In genomic region chr11:125164422-125165110, GRCh38 we compare ENCODE assay signal across 8 cellular contexts. TPM values are rescaled to one million over a fixed set of nuclear protein-coding genes. Genes with fewer than 3 reads are reported as not detected.
DNase-seq lines count a peak whose midpoint lies in the region; ATAC-seq, FAIRE-seq and TF ChIP-seq lines count a peak whose summit lies in the region.

Gene PKNOX2 (plus strand): TSS chr11:125164751. CDS start chr11:125351306, 186,555 bp downstream.

- peaks cover 20% of the 10 kb centered on the region for H3K4me1 Mint-ChIP-seq in activated CD4-positive, alpha-beta memory T cell treated with anti-CD3 and anti-CD28 coated beads, Interleukin-2, amount 10 ng/mL, durations not matched to agents 7 days and 5 days

- H3K4me3 ChIP-seq in lung = peak within 1 kb of the TSS; percentile 48

- H3K9me3 Mint-ChIP-seq in activated CD4-positive, alpha-beta memory T cell treated with anti-CD3 and anti-CD28 coated beads, Interleukin-2, amount 10 ng/mL, durations not matched to agents 7 days and 5 days = no peaks in the 10 kb centered on the region

- ATAC-seq in GM18907 (IDR thresholded peaks at IDR 0.05; ENCODE audit: unreplicated experiment) = peak; percentile 44
- peak; percentile 51 for ATAC-seq in lung (ENCODE audit: insufficient read depth, low FRiP score)

- no peak within 1 kb of the TSS for H3K27ac Mint-ChIP-seq in activated CD4-positive, alpha-beta memory T cell treated with anti-CD3 and anti-CD28 coated beads, Interleukin-2, amount 10 ng/mL, durations not matched to agents 7 days and 5 days

- H3K27me3 ChIP-seq in lung (ENCODE audit: control insufficient read depth, insufficient read depth) = no peaks in the 10 kb centered on the region

- CTCF ChIA-PET in activated CD4-positive, alpha-beta memory T cell treated with anti-CD3 and anti-CD28 coated beads, Interleukin-2, amount 10 ng/mL, durations not matched to agents 7 days and 5 days (lab: Charles Lee) = interaction anchor here (0.8 kb wide), 1 partner anchor 277 kb away, joined by 3 read pairs; no protein-coding TSS in a partner anchor

- H3K27ac ChIP-seq in lung (ENCODE audit: low read depth in 1 of 2, low read length in 1 of 2) = peak within 1 kb of the TSS; percentile 24 to 84

- H3K4me3 Mint-ChIP-seq in activated CD4-positive, alpha-beta memory T cell treated with anti-CD3 and anti-CD28 coated beads, Interleukin-2, amount 10 ng/mL, durations not matched to agents 7 days and 5 days = peak within 1 kb of the TSS; percentile 72

- TF ChIP-seq CTCF in lung (IDR thresholded peaks at IDR 0.05; ENCODE audit: control extremely low read depth, extremely low read depth) = no peak

- peaks cover 4 to 13% of the 10 kb centered on the region in 2 donors for H3K4me1 ChIP-seq in lung (ENCODE audit: control insufficient read depth in 2 of 2, insufficient read depth in 2 of 2, low read length in 2 of 2)

- H3K36me3 Mint-ChIP-seq in activated CD4-positive, alpha-beta memory T cell treated with anti-CD3 and anti-CD28 coated beads, Interleukin-2, amount 10 ng/mL, durations not matched to agents 7 days and 5 days (ENCODE audit: low read depth) = peaks cover 4% of the 10 kb centered on the region

- POLR2A ChIA-PET in activated CD4-positive, alpha-beta memory T cell treated with anti-CD3 and anti-CD28 coated beads, Interleukin-2, amount 10 ng/mL, durations not matched to agents 7 days and 5 days (lab: Charles Lee) = no interaction called here

- 1% methylated on average over 29 to 58 of the region's 58 CpGs for WGBS in lung, 2 donors

- peak; percentile 96 for DNase-seq in 8988T
- peak; percentile 18 for DNase-seq in NCI-H1694 treated with DMSO at 0.1 percent for 48 hours (lab: John Stamatoyannopoulos, UW)
- DNase-seq in activated CD4-positive, alpha-beta memory T cell treated with anti-CD3 and anti-CD28 coated beads, Interleukin-2, amount 10 ng/mL, durations not matched to agents 7 days and 5 days = peak; percentile 58
- peak; percentile 46 for DNase-seq in effector CD8-positive, alpha-beta T cell (lab: John Stamatoyannopoulos, UW)
- DNase-seq in lung (ENCODE audit: low spot score) = peak; percentile 59
- DNase-seq in stimulated activated CD4-positive, alpha-beta T cell treated with anti-CD3 and anti-CD28 coated beads, TNF-alpha, amount 100 ng/mL, for 4 hours (ENCODE audit: low read depth in 3 of 3) = peak; percentile 36 to 65 (median 60)
- no peak for DNase-seq in RCC 7860 (ENCODE audit: low spot score)

- peaks cover 0 to 3% of the 10 kb centered on the region in 2 donors for H3K9me3 ChIP-seq in lung (ENCODE audit: control insufficient read depth in 2 of 2, insufficient read depth in 1 of 2, low read length in 1 of 2)

- FAIRE-seq in RCC 7860 (lab: Jason Lieb, UNC) = no peak

- no peaks in the 10 kb centered on the region for H3K36me3 ChIP-seq in lung (ENCODE audit: control insufficient read depth in 2 of 2, insufficient read depth in 2 of 2, low read length in 2 of 2)

- peaks cover 74% of the 10 kb centered on the region for H3K27me3 Mint-ChIP-seq in activated CD4-positive, alpha-beta memory T cell treated with anti-CD3 and anti-CD28 coated beads, Interleukin-2, amount 10 ng/mL, durations not matched to agents 7 days and 5 days

RNA-seq across cellular contexts. Expression of gene PKNOX2, which starts in this region (rescaled TPM):
- total RNA-seq in activated CD4-positive, alpha-beta memory T cell treated with anti-CD3 and anti-CD28 coated beads, Interleukin-2, amount 10 ng/mL, durations not matched to agents 7 days and 5 days = not detected
- 10 to 100 TPM in 1 of 2 donors, 1 to 10 TPM in 1; 9.3 to 10.6 TPM for total RNA-seq in lung
- 1 to 10 TPM; 3.1 to 6.5 TPM for polyA plus RNA-seq in lung

Comparison
In these comparisons a context has a peak if more than half of its experiments do, and no peak if none do; other contexts are left out.
1. RNA of gene PKNOX2 (total RNA-seq): 9.3 to 10.6 TPM in lung; not detected in activated CD4-positive, alpha-beta memory T cell treated with anti-CD3 and anti-CD28 coated beads, Interleukin-2, amount 10 ng/mL, durations not matched to agents 7 days and 5 days; every median in the first group is over 10 times any median in the second.
2. Peak in DNase-seq in activated CD4-positive, alpha-beta memory T cell treated with anti-CD3 and anti-CD28 coated beads, Interleukin-2, amount 10 ng/mL, durations not matched to agents 7 days and 5 days; RNA of the gene not detected or under 1 TPM.